In genomic region chr20:63393566-63393965, GRCh38 we compare ENCODE assay signal across 16 cellular contexts. TPM values are rescaled to one million over a fixed set of nuclear protein-coding genes. Genes with fewer than 3 reads are reported as not detected.
A peak's percentile ranks its signal among the peaks of the same experiment; 100 is the strongest.
DNase-seq lines count a peak whose midpoint lies in the region; ATAC-seq and TF ChIP-seq lines count a peak whose summit lies in the region.
"Had no signal": no experiment of that assay in that cellular context is flagged by ENCODE, and none has a peak within 500 bp of the region (broad histone marks: within the 10 kb centered on the region; RNA-seq: fewer than 3 reads in every experiment).

No MANE protein-coding gene starts in this region.

- in situ Hi-C loops in KBM-7 (cut with MboI; ENCODE audit: low pct_unique_long_range_greater_than_20kb, low sequenced_read_pairs): no loop called here

- H3K9ac ChIP-seq in HUES48 (ENCODE audit: low read depth, low read length): no peak overlapping the region
- H3K9ac ChIP-seq in PC-3 (ENCODE audit: low read length): no peak overlapping the region

- POLR2A ChIA-PET in WTC11 (lab: Charles Lee): interaction anchor here (0.8 to 0.9 kb wide), 3 partner anchors 16 to 33 kb away, joined by 3 read pairs; partner anchors contain the start of gene CHRNA4
- POLR2A ChIA-PET in CD8-positive, alpha-beta memory T cell (lab: Charles Lee): no interaction called here
- POLR2A ChIA-PET in PC-3 (lab: Charles Lee; ENCODE audit: unreplicated experiment): no interaction called here

- H3K4me2 ChIP-seq in PC-3 (ENCODE audit: low read length): no peak overlapping the region
- H3K4me2 ChIP-seq: A549 had no signal

- H3K27me3 Mint-ChIP-seq in WTC11 (ENCODE audit: low read depth) (no peaks in the 10 kb centered on the region; the same call in 1 of the 2 replicates), nephron (ENCODE audit: low read depth) (peaks cover 17% of the 10 kb centered on the region)
- H3K27me3 Mint-ChIP-seq in CD8-positive, alpha-beta memory T cell: peaks cover 9 to 23% of the 10 kb centered on the region in 2 donors
- H3K27me3 Mint-ChIP-seq in activated CD8-positive, alpha-beta memory T cell treated with anti-CD3 and anti-CD28 coated beads, Interleukin-2, amount 10 ng/mL, durations not matched to agents 7 days and 5 days: peaks cover 6% of the 10 kb centered on the region

- DNase-seq in WTC11 (ENCODE audit: low spot score) (no peak), KBM-7 (no peak), PC-3 (no peak)
- DNase-seq in CD8-positive, alpha-beta memory T cell: no peak
- no peak for DNase-seq in activated CD8-positive, alpha-beta memory T cell treated with anti-CD3 and anti-CD28 coated beads, Interleukin-2, amount 10 ng/mL, durations not matched to agents 7 days and 5 days
- DNase-seq: BE2C, Caco-2, DND-41, GF-D8 had no signal

- TF ChIP-seq CTCF in WTC11 (IDR thresholded peaks at IDR 0.05): no peak
- no peak for TF ChIP-seq CTCF in nephron (IDR thresholded peaks at IDR 0.05; ENCODE audit: unreplicated experiment in 3 of 3)
- no peak for TF ChIP-seq CTCF in PC-3 (conservative IDR thresholded peaks at IDR 0.05; ENCODE audit: low read depth, low read length)

- CTCF ChIA-PET in WTC11 (lab: Charles Lee) (interaction anchor here (0.6 to 4.6 kb wide), 18 partner anchors 11 to 179 kb away, joined by 3 to 70 read pairs (median 4); partner anchors contain the start of gene CHRNA4), PC-3 (lab: Charles Lee) (no interaction called here)
- CTCF ChIA-PET in CD8-positive, alpha-beta memory T cell (lab: Charles Lee): no interaction called here
- CTCF ChIA-PET in activated CD8-positive, alpha-beta memory T cell treated with anti-CD3 and anti-CD28 coated beads, Interleukin-2, amount 10 ng/mL, durations not matched to agents 7 days and 5 days (lab: Charles Lee): no interaction called here

- no peak overlapping the region for H2AFZ ChIP-seq in PC-3 (ENCODE audit: low read length)

- BruUV-seq in PC-3 (replicated peaks; lab: Mats Ljungman, UMichigan): no TSS peak

- H3K4me1 Mint-ChIP-seq in WTC11: peaks cover 27% of the 10 kb centered on the region
- H3K4me1 Mint-ChIP-seq in nephron: peaks cover 19% of the 10 kb centered on the region
- no peaks in the 10 kb centered on the region for H3K4me1 Mint-ChIP-seq in CD8-positive, alpha-beta memory T cell
- H3K4me1 Mint-ChIP-seq in activated CD8-positive, alpha-beta memory T cell treated with anti-CD3 and anti-CD28 coated beads, Interleukin-2, amount 10 ng/mL, durations not matched to agents 7 days and 5 days: no peaks in the 10 kb centered on the region

- H4K20me1 ChIP-seq in PC-3 (ENCODE audit: low read length): no peaks in the 10 kb centered on the region

- H3K36me3 Mint-ChIP-seq in WTC11 (peaks cover 23% of the 10 kb centered on the region), nephron (ENCODE audit: low read depth) (no peaks in the 10 kb centered on the region)
- no peaks in the 10 kb centered on the region for H3K36me3 Mint-ChIP-seq in CD8-positive, alpha-beta memory T cell
- H3K36me3 Mint-ChIP-seq in activated CD8-positive, alpha-beta memory T cell treated with anti-CD3 and anti-CD28 coated beads, Interleukin-2, amount 10 ng/mL, durations not matched to agents 7 days and 5 days: no peaks in the 10 kb centered on the region
- H3K36me3 Mint-ChIP-seq: CD8-positive, alpha-beta T cell had no signal

- no peaks in the 10 kb centered on the region for H3K27me3 ChIP-seq in HUES48 (ENCODE audit: control insufficient read depth, insufficient read depth, low read length)
- H3K27me3 ChIP-seq in CD8-positive, alpha-beta memory T cell (ENCODE audit: insufficient read depth, low read length, poor library complexity, severe bottlenecking): no peaks in the 10 kb centered on the region
- peaks cover 36% of the 10 kb centered on the region for H3K27me3 ChIP-seq in PC-3 (ENCODE audit: low read length)

- intact Hi-C loops in PC-3 (cut with micrococcal nuclease): no loop called here

- no peaks in the 10 kb centered on the region for H3K9me2 ChIP-seq in PC-3 (replicated peaks; ENCODE audit: low read length)

- no peaks in the 10 kb centered on the region for H3F3A ChIP-seq in PC-3 (ENCODE audit: low read length, unreplicated experiment)

- H3K4me1 ChIP-seq in HUES48 (ENCODE audit: control insufficient read depth, insufficient read depth, low read length) (peaks cover 15% of the 10 kb centered on the region), PC-3 (ENCODE audit: insufficient read depth, low read length) (no peaks in the 10 kb centered on the region)
- H3K4me1 ChIP-seq in CD8-positive, alpha-beta memory T cell (ENCODE audit: insufficient read depth, low read length): no peaks in the 10 kb centered on the region
- H3K4me1 ChIP-seq: A549, BE2C, Caco-2 had no signal

- peaks cover 33% of the 10 kb centered on the region for H3K9me3 Mint-ChIP-seq in WTC11
- peaks cover 25% of the 10 kb centered on the region for H3K9me3 Mint-ChIP-seq in nephron
- H3K9me3 Mint-ChIP-seq in CD8-positive, alpha-beta memory T cell: peaks cover 0 to 2% (median 0%) of the 10 kb centered on the region in 5 donors
- no peaks in the 10 kb centered on the region for H3K9me3 Mint-ChIP-seq in activated CD8-positive, alpha-beta memory T cell treated with anti-CD3 and anti-CD28 coated beads, Interleukin-2, amount 10 ng/mL, durations not matched to agents 7 days and 5 days (ENCODE audit: low read depth)
- H3K9me3 Mint-ChIP-seq: CD8-positive, alpha-beta T cell had no signal

- no peaks in the 10 kb centered on the region for H3K79me2 ChIP-seq in PC-3 (ENCODE audit: low read length)

- peak overlapping the region; percentile 84 for H3K27ac Mint-ChIP-seq in WTC11
- H3K27ac Mint-ChIP-seq in nephron: peak overlapping the region; percentile 73 to 84 (median 76)
- H3K27ac Mint-ChIP-seq in CD8-positive, alpha-beta memory T cell: no peak overlapping the region
- no peak overlapping the region for H3K27ac Mint-ChIP-seq in activated CD8-positive, alpha-beta memory T cell treated with anti-CD3 and anti-CD28 coated beads, Interleukin-2, amount 10 ng/mL, durations not matched to agents 7 days and 5 days
- H3K27ac Mint-ChIP-seq: CD8-positive, alpha-beta T cell had no signal

- H3K4me3 ChIP-seq in HUES48 (ENCODE audit: low read depth, low read length) (no peak overlapping the region), PC-3 (ENCODE audit: low read length) (no peak overlapping the region)
- H3K4me3 ChIP-seq in CD8-positive, alpha-beta memory T cell (ENCODE audit: low read length): no peak overlapping the region
- H3K4me3 ChIP-seq: A549 had no signal

- H3K36me3 ChIP-seq in HUES48 (ENCODE audit: control insufficient read depth, insufficient read depth, low read length) (no peaks in the 10 kb centered on the region), PC-3 (ENCODE audit: low read depth, low read length) (no peaks in the 10 kb centered on the region)
- H3K36me3 ChIP-seq in CD8-positive, alpha-beta memory T cell (ENCODE audit: insufficient read depth, low read length): no peaks in the 10 kb centered on the region
- H3K36me3 ChIP-seq: BE2C had no signal

- H3K9me3 ChIP-seq in HUES48 (ENCODE audit: control insufficient read depth, insufficient read depth, low read length) (peaks cover 4% of the 10 kb centered on the region; the same call in 1 of the 2 replicates), PC-3 (ENCODE audit: low read length) (no peaks in the 10 kb centered on the region)
- H3K9me3 ChIP-seq in CD8-positive, alpha-beta memory T cell (ENCODE audit: low read length): no peaks in the 10 kb centered on the region
- H3K9me3 ChIP-seq: BE2C had no signal

- H3K4me3 Mint-ChIP-seq in WTC11 (no peak overlapping the region), nephron (peak overlapping the region in 1 of 3 experiments; percentile 10)
- H3K4me3 Mint-ChIP-seq in CD8-positive, alpha-beta memory T cell: no peak overlapping the region
- H3K4me3 Mint-ChIP-seq in activated CD8-positive, alpha-beta memory T cell treated with anti-CD3 and anti-CD28 coated beads, Interleukin-2, amount 10 ng/mL, durations not matched to agents 7 days and 5 days: no peak overlapping the region
- H3K4me3 Mint-ChIP-seq: CD8-positive, alpha-beta T cell had no signal

- H3K27ac ChIP-seq in HUES48 (ENCODE audit: low read depth, low read length) (peak overlapping the region; percentile 70), PC-3 (ENCODE audit: low read length) (no peak overlapping the region)
- H3K27ac ChIP-seq in CD8-positive, alpha-beta memory T cell (ENCODE audit: low read depth, low read length): no peak overlapping the region
- H3K27ac ChIP-seq: A549, HL-60 had no signal

- ATAC-seq in WTC11 (no peak), PC-3 (no peak)
- no peak for ATAC-seq in activated CD8-positive, alpha-beta memory T cell treated with anti-CD3 and anti-CD28 coated beads, Interleukin-2, amount 10 ng/mL, durations not matched to agents 7 days and 5 days
- ATAC-seq: A549; CD8-positive, alpha-beta T cell; HepG2 had no signal

TF ChIP-seq in WTC11, 78 proteins besides CTCF, POLR2A, EP300 and RAD21 (continues in another document):
- no peak for TF ChIP-seq ZBTB43 (CRISPR knock-in tag; IDR thresholded peaks at IDR 0.05)
- TF ChIP-seq ZNF263 (CRISPR knock-in tag; IDR thresholded peaks at IDR 0.05; ENCODE audit: low read depth): no peak
- no peak for TF ChIP-seq ATF2 (CRISPR knock-in tag; IDR thresholded peaks at IDR 0.05; ENCODE audit: borderline replicate concordance, low read depth)

RNA-seq across cellular contexts. Expression of gene CHRNA4, which starts 32.4 kb away (rescaled TPM):
- total RNA-seq in WTC11 (2021) (2.5 to 5.7 TPM (median 4.8 TPM) in 3 replicates), PC-3 (2014; rRNA removed) (not detected in 2 replicates)
- not detected for total RNA-seq in CD8-positive, alpha-beta memory T cell
- not detected for polyA plus RNA-seq in CD8-positive, alpha-beta memory T cell
- not detected for total RNA-seq in activated CD8-positive, alpha-beta memory T cell treated with anti-CD3 and anti-CD28 coated beads, Interleukin-2, amount 10 ng/mL, durations not matched to agents 7 days and 5 days
- total RNA-seq: CD8-positive, alpha-beta T cell; HepG2 had no signal
- polyA plus RNA-seq: AG04450, HepG2 had no signal

Comparison
In these comparisons a context has a peak if more than half of its experiments do, and no peak if none do; other contexts are left out.
1. H3K27ac Mint-ChIP-seq: peak in WTC11 (single experiment) and nephron (3 of 3); none in CD8-positive, alpha-beta memory T cell (0 of 8) and activated CD8-positive, alpha-beta memory T cell treated with anti-CD3 and anti-CD28 coated beads, Interleukin-2, amount 10 ng/mL, durations not matched to agents 7 days and 5 days (single experiment).